In the genomic region with DNA sequence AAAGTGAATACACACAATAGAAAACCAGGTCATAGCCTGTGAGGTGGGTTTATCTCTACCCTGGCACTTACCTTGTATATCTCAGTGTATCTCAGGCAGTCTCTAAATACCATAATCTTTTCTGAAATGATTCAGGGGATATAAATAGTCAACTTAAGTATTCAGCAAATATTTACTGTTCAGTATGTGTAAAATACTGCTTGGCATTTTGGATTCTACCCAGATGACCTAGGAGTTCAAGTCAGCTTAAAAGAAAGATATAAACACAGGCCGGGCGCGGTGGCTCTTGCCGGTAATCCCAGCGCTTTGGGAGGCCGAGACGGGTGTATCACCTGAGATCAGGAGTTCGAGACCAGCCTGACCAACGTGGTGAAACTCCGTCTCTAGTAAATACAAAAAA, we compare ENCODE assay signal across 22 cellular contexts. TPM values are rescaled to one million over a fixed set of nuclear protein-coding genes. Genes with fewer than 3 reads are reported as not detected.
A peak's percentile ranks its signal among the peaks of the same experiment; 100 is the strongest.
DNase-seq lines count a peak whose midpoint lies in the region; ATAC-seq, FAIRE-seq and TF ChIP-seq lines count a peak whose summit lies in the region.
"Had no signal": no experiment of that assay in that cellular context is flagged by ENCODE, and none has a peak within 500 bp of the region (broad histone marks: within the 10 kb centered on the region; RNA-seq: fewer than 3 reads in every experiment).

No MANE protein-coding gene starts in this region.

- TF ChIP-seq POLR2A in esophagus squamous epithelium (IDR thresholded peaks at IDR 0.05) = no peak

- H3K4me3 Mint-ChIP-seq in activated T-cell treated with anti-CD3 and anti-CD28 coated beads, Interleukin-2, amount 50 U/mL, for 72 hours = peak overlapping the region in 1 of 2 donors; percentile 14
- H3K4me3 Mint-ChIP-seq: activated naive CD8-positive, alpha-beta T cell; endodermal cell; IgD-negative memory B cell; mesothelial cell of epicardium had no signal

- peaks cover 11% of the 10 kb centered on the region for H3K27me3 Mint-ChIP-seq in activated T-cell treated with anti-CD3 and anti-CD28 coated beads, Interleukin-2, amount 50 U/mL, for 72 hours (ENCODE audit: low read depth)

- peaks cover 3 to 16% of the 10 kb centered on the region in 2 donors for H3K36me3 Mint-ChIP-seq in activated T-cell treated with anti-CD3 and anti-CD28 coated beads, Interleukin-2, amount 50 U/mL, for 72 hours (ENCODE audit: insufficient read depth in 2 of 2)

- intact Hi-C loops in esophagus squamous epithelium (cut with DNase I) = no loop called here

- WGBS in esophagus squamous epithelium, 2 donors = 31 to 41% methylated on average over 10 of the region's 10 CpGs

- H3K36me3 ChIP-seq in esophagus squamous epithelium = peaks cover 0 to 62% (median 0%) of the 10 kb centered on the region in 3 donors
- H3K36me3 ChIP-seq: neutrophil, vagina had no signal

- peaks cover 0 to 5% of the 10 kb centered on the region in 2 donors for H3K9me3 Mint-ChIP-seq in activated T-cell treated with anti-CD3 and anti-CD28 coated beads, Interleukin-2, amount 50 U/mL, for 72 hours
- H3K9me3 Mint-ChIP-seq: endodermal cell, mesothelial cell of epicardium had no signal

- peaks cover 69% of the 10 kb centered on the region for H3K4me1 Mint-ChIP-seq in activated T-cell treated with anti-CD3 and anti-CD28 coated beads, Interleukin-2, amount 50 U/mL, for 72 hours (ENCODE audit: low read depth)
- H3K4me1 Mint-ChIP-seq: IgD-negative memory B cell had no signal

- ATAC-seq in activated T-cell treated with anti-CD3 and anti-CD28 coated beads, Interleukin-2, amount 50 U/mL, for 72 hours (replicated peaks in 1 of 2) = no peak
- no peak for ATAC-seq in HG03196 (IDR thresholded peaks at IDR 0.05; ENCODE audit: unreplicated experiment)

- TF ChIP-seq CTCF in esophagus squamous epithelium (IDR thresholded peaks at IDR 0.05) (no peak), retinal pigment epithelial cell (conservative IDR thresholded peaks at IDR 0.05; ENCODE audit: low read depth, low read length) (no peak)

- peak overlapping the region in 3 of 4 donors; percentile 30 to 70 (median 49) for H3K27ac ChIP-seq in esophagus squamous epithelium
- H3K27ac ChIP-seq: neutrophil, vagina had no signal

- no peak for FAIRE-seq in urothelium cell line (lab: Jason Lieb, UNC)
- FAIRE-seq: GM18507 had no signal

- H3K4me3 ChIP-seq in esophagus squamous epithelium = no peak overlapping the region
- H3K4me3 ChIP-seq in retinal pigment epithelial cell (ENCODE audit: low read length) = no peak overlapping the region
- H3K4me3 ChIP-seq: vagina had no signal

- H3K4me1 ChIP-seq in esophagus squamous epithelium = peaks cover 19 to 64% (median 35%) of the 10 kb centered on the region in 3 donors

- no peaks in the 10 kb centered on the region for H3K9me3 ChIP-seq in esophagus squamous epithelium
- H3K9me3 ChIP-seq: neutrophil, vagina had no signal

- DNase-seq in DMS53 (lab: John Stamatoyannopoulos, UW) = peak; percentile 77
- DNase-seq in NCI-H748 (lab: John Stamatoyannopoulos, UW; ENCODE audit: unreplicated experiment) = peak; percentile 18
- no peak for DNase-seq in esophagus squamous epithelium (lab: John Stamatoyannopoulos, UW)
- DNase-seq in retinal pigment epithelial cell (ENCODE audit: low read depth) = peak; percentile 90
- DNase-seq in activated T-cell treated with anti-CD3 and anti-CD28 coated beads, Interleukin-2, amount 50 U/mL, for 72 hours = no peak
- DNase-seq in COLO668 (lab: John Stamatoyannopoulos, UW; ENCODE audit: unreplicated experiment) = no peak
- no peak for DNase-seq in urothelium cell line (ENCODE audit: low spot score)
- DNase-seq: activated CD4-positive, alpha-beta T cell treated with anti-CD3 and anti-CD28 coated beads, Interleukin-2, amount 10 ng/mL, durations not matched to agents 24 days and 14 days; cerebellar nuclear complex; endodermal cell; glutamatergic neuron; islet precursor cell; NCI-H1092; NCI-H2171 treated with DMSO at 0.1 percent for 48 hours; stimulated activated CD4-positive, alpha-beta T cell treated with anti-CD3 and anti-CD28 coated beads, Interleukin-4, amount 100 ng/mL, for 4 hours had no signal

- H3K27ac Mint-ChIP-seq in activated T-cell treated with anti-CD3 and anti-CD28 coated beads, Interleukin-2, amount 50 U/mL, for 72 hours = no peak overlapping the region
- H3K27ac Mint-ChIP-seq: activated naive CD8-positive, alpha-beta T cell; endodermal cell; IgD-negative memory B cell had no signal

- no peaks in the 10 kb centered on the region for H3K27me3 ChIP-seq in esophagus squamous epithelium
- H3K27me3 ChIP-seq: vagina had no signal

RNA-seq across cellular contexts. Expression of a gene that starts 23.8 kb away (rescaled TPM):
- 100 to 1,000 TPM in 3 of 4 donors, 10 to 100 TPM in 1; 76.3 to 192 (median 115) TPM for total RNA-seq in esophagus squamous epithelium
- total RNA-seq in activated T-cell treated with anti-CD3 and anti-CD28 coated beads, Interleukin-2, amount 50 U/mL, for 72 hours = 1 to 10 TPM in 1 of 2 donors, under 1 TPM in 1; 0.83 to 1.1 TPM

Comparison
In these comparisons a context has a peak if more than half of its experiments do, and no peak if none do; other contexts are left out.
1. DNase-seq: peak in DMS53 (single experiment), NCI-H748 (single experiment) and retinal pigment epithelial cell (single experiment); none in esophagus squamous epithelium (single experiment), activated T-cell treated with anti-CD3 and anti-CD28 coated beads, Interleukin-2, amount 50 U/mL, for 72 hours (0 of 2), COLO668 (single experiment) and urothelium cell line (single experiment).
2. RNA of a gene that starts 23.8 kb away (total RNA-seq): 76.3 to 192 TPM in esophagus squamous epithelium; 0.83 to 1.1 TPM in activated T-cell treated with anti-CD3 and anti-CD28 coated beads, Interleukin-2, amount 50 U/mL, for 72 hours; every median in the first group is over 10 times any median in the second.